Comparison of ENCODE assay signal across 9 cellular contexts in the genomic region with DNA sequence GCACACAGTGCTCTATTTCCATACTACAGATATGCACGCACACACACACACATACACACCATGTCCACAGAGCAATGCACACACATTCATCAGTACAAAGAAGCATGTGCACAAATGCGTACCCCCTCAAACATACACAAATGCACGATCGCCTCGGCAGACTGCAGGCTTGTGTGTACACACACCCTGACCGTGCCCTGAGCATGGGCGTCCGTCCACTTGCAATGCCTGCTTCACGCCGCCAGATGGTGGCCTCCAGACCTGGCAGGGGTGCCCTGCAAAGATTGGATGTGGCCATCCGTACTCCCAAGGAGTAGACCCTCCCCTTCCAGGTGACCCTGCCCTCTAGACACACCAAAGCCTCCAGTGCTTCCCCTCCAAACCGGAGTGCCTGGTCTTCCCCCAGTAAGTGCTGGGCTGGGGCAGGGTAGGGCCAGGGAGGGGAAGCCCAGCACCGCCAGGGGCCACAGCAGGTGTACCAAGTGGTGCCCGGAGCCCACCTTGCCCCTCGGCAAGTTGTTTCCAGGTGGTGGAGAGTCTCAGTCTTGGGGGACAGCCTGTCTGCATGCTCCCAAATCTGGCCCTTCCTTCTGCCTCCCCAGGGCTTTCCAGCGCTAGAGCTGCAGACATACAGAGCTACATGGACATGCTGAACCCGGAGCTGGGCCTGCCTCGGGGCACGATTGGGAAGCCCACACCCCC. TPM values are rescaled to one million over a fixed set of nuclear protein-coding genes. Genes with fewer than 3 reads are reported as not detected.
A peak's percentile ranks its signal among the peaks of the same experiment; 100 is the strongest.
DNase-seq lines count a peak whose midpoint lies in the region; ATAC-seq and TF ChIP-seq lines count a peak whose summit lies in the region.
"Had no signal": no experiment of that assay in that cellular context is flagged by ENCODE, and none has a peak within 500 bp of the region (broad histone marks: within the 10 kb centered on the region; RNA-seq: fewer than 3 reads in every experiment).

No MANE protein-coding gene starts in this region.

- H2AFZ ChIP-seq in hepatocyte, result no peak overlapping the region

- peaks cover 19% of the 10 kb centered on the region for H3K4me1 ChIP-seq in hepatocyte (ENCODE audit: insufficient read depth)
- peaks cover 14 to 38% (median 27%) of the 10 kb centered on the region in 4 donors for H3K4me1 ChIP-seq in upper lobe of left lung
- H3K4me1 ChIP-seq: HAP-1 had no signal

- CTCF ChIA-PET in BJ (lab: Yijun Ruan, JAX), result interaction anchor here (0.6 to 1.8 kb wide), 7 partner anchors 15 to 204 kb away, joined by 3 to 6 read pairs (median 3); no protein-coding TSS in a partner anchor

- no peaks in the 10 kb centered on the region for H3K79me2 ChIP-seq in hepatocyte

- TF ChIP-seq CTCF in BJ (IDR thresholded peaks at IDR 0.05; ENCODE audit: insufficient read depth, low read depth, low read length) (peak; percentile 69), hepatocyte (IDR thresholded peaks at IDR 0.05; ENCODE audit: poor library complexity) (peak; percentile 51), upper lobe of left lung (IDR thresholded peaks at IDR 0.05) (peak; percentile 29 to 72 (median 58))

- no peaks in the 10 kb centered on the region for H3K36me3 ChIP-seq in BJ (ENCODE audit: control insufficient read depth, insufficient read depth, low read length)
- H3K36me3 ChIP-seq in hepatocyte (replicated peaks; ENCODE audit: insufficient read depth, low read depth), result no peaks in the 10 kb centered on the region
- no peaks in the 10 kb centered on the region for H3K36me3 ChIP-seq in upper lobe of left lung
- H3K36me3 ChIP-seq: HAP-1 had no signal

- no peaks in the 10 kb centered on the region for H3K9me2 ChIP-seq in hepatocyte (replicated peaks; ENCODE audit: insufficient read depth)

- H4K20me1 ChIP-seq in hepatocyte (ENCODE audit: insufficient read depth, poor library complexity, severe bottlenecking), result no peaks in the 10 kb centered on the region

- ATAC-seq in upper lobe of left lung (ENCODE audit: low FRiP score in 2 of 2), result peak; percentile 23 to 42
- no peak for ATAC-seq in GM18907 (IDR thresholded peaks at IDR 0.05; ENCODE audit: unreplicated experiment)
- ATAC-seq in HG03432 (IDR thresholded peaks at IDR 0.05; ENCODE audit: unreplicated experiment), result no peak

- H3K4me3 ChIP-seq in BJ (ENCODE audit: low read depth, low read length) (no peak overlapping the region), hepatocyte (no peak overlapping the region), upper lobe of left lung (no peak overlapping the region)
- H3K4me3 ChIP-seq: HAP-1 had no signal

- no peak for TF ChIP-seq EP300 in upper lobe of left lung (IDR thresholded peaks at IDR 0.05)

- POLR2A ChIA-PET in BJ (lab: Charles Lee), result no interaction called here

- H3K9me3 ChIP-seq in hepatocyte (ENCODE audit: low read depth) (no peaks in the 10 kb centered on the region), upper lobe of left lung (no peaks in the 10 kb centered on the region)
- H3K9me3 ChIP-seq: HAP-1 had no signal

- no peak overlapping the region for H3K27ac ChIP-seq in hepatocyte
- H3K27ac ChIP-seq in upper lobe of left lung, result no peak overlapping the region

- no peak for TF ChIP-seq POLR2A in upper lobe of left lung (IDR thresholded peaks at IDR 0.05)

- H3K27me3 ChIP-seq in BJ (ENCODE audit: control insufficient read depth, insufficient read depth, low read length) (peaks cover 32% of the 10 kb centered on the region), hepatocyte (peaks cover 27% of the 10 kb centered on the region), upper lobe of left lung (peaks cover 2 to 51% (median 25%) of the 10 kb centered on the region in 4 donors)

- H3K4me2 ChIP-seq in hepatocyte, result no peak overlapping the region

- WGBS in hepatocyte (ENCODE audit: low lambda C conversion rate, missing lambda C conversion rate), result 55% methylated on average over 15 of the region's 19 CpGs
- WGBS in upper lobe of left lung, 2 donors, result 42 to 55% methylated on average over 10 to 19 of the region's 19 CpGs

- no peak for DNase-seq in BJ (ENCODE audit: low read depth)
- peak; percentile 66 for DNase-seq in HT-29 (ENCODE audit: low spot score)
- peak; percentile 43 for DNase-seq in activated CD8-positive, alpha-beta memory T cell treated with anti-CD3 and anti-CD28 coated beads, Interleukin-2, amount 50 U/mL, for 4 hours
- peak; percentile 69 for DNase-seq in hepatocyte (ENCODE audit: low spot score)
- DNase-seq in upper lobe of left lung, result peak in 1 of 2 donors; percentile 54
- DNase-seq in NOMO-1 treated with DMSO at 0.1 percent for 48 hours (lab: John Stamatoyannopoulos, UW; ENCODE audit: unreplicated experiment), result no peak

RNA-seq across cellular contexts. Expression of a gene that starts 20.6 kb away (rescaled TPM):
- polyA plus RNA-seq in BJ (2011; rRNA removed) (not detected in 2 replicates), hepatocyte (48.4 and 65.7 TPM in 2 replicates)
- polyA minus RNA-seq in BJ (2011; rRNA and poly(A)+ RNA removed), result not detected in 2 replicates
- 1.9 and 5.2 TPM in 2 replicates for total RNA-seq in HT-29 (2014; rRNA removed; shearing (Covaris generic))
- total RNA-seq in hepatocyte (21.4 and 31.1 TPM in 2 replicates), upper lobe of left lung (10 to 100 TPM in 2 of 6 donors, 1 to 10 TPM in 4; 2.1 to 27.2 (median 4.8) TPM)

RNA-seq across cellular contexts. Expression of a gene that starts 20.8 kb away (rescaled TPM):
- 2.3 and 3.3 TPM in 2 replicates for polyA plus RNA-seq in BJ (2011; rRNA removed)
- polyA minus RNA-seq in BJ (2011; rRNA and poly(A)+ RNA removed), result 0.85 and 0.93 TPM in 2 replicates
- 9.7 and 15.0 TPM in 2 replicates for total RNA-seq in HT-29 (2014; rRNA removed; shearing (Covaris generic))
- 4.8 and 14.0 TPM in 2 replicates for total RNA-seq in hepatocyte
- 7.1 and 16.9 TPM in 2 replicates for polyA plus RNA-seq in hepatocyte
- 10 to 100 TPM in 4 of 6 donors, 1 to 10 TPM in 2; 4.6 to 51.3 (median 14.0) TPM for total RNA-seq in upper lobe of left lung

RNA-seq across cellular contexts. Expression of a gene that starts 25.5 kb away (rescaled TPM):
- not detected in 2 replicates for polyA plus RNA-seq in BJ (2011; rRNA removed)
- polyA minus RNA-seq in BJ (2011; rRNA and poly(A)+ RNA removed), result 0.05 TPM in 1 of 2 replicates, not detected in the other
- 0.16 TPM in 1 of 2 replicates, not detected in the other for total RNA-seq in HT-29 (2014; rRNA removed; shearing (Covaris generic))
- 0.27 and 0.44 TPM in 2 replicates for total RNA-seq in hepatocyte
- polyA plus RNA-seq in hepatocyte, result 0.36 and 1.2 TPM in 2 replicates
- total RNA-seq in upper lobe of left lung, result 10 to 100 TPM in 1 of 6 donors, 1 to 10 TPM in 5; 1.8 to 11.4 (median 3.7) TPM

RNA-seq across cellular contexts. Expression of a gene that starts 46.3 kb away (rescaled TPM):
- polyA plus RNA-seq in BJ (2011; rRNA removed) (3.2 and 4.3 TPM in 2 replicates), hepatocyte (9.3 and 11.5 TPM in 2 replicates)
- 2.5 and 3.6 TPM in 2 replicates for polyA minus RNA-seq in BJ (2011; rRNA and poly(A)+ RNA removed)
- 12.5 and 14.6 TPM in 2 replicates for total RNA-seq in HT-29 (2014; rRNA removed; shearing (Covaris generic))
- total RNA-seq in hepatocyte (11.6 and 13.3 TPM in 2 replicates), upper lobe of left lung (10 to 100 TPM in 5 of 6 donors, 1 to 10 TPM in 1; 5.0 to 31.4 (median 12.6) TPM)

RNA-seq across cellular contexts. Expression of a gene that starts 51.6 kb away (rescaled TPM):
- polyA plus RNA-seq in BJ (2011; rRNA removed), result 68.1 and 157 TPM in 2 replicates
- 24.9 and 28.0 TPM in 2 replicates for polyA minus RNA-seq in BJ (2011; rRNA and poly(A)+ RNA removed)
- 31.7 and 33.9 TPM in 2 replicates for total RNA-seq in HT-29 (2014; rRNA removed; shearing (Covaris generic))
- 20.3 and 25.8 TPM in 2 replicates for total RNA-seq in hepatocyte
- 38.1 and 39.9 TPM in 2 replicates for polyA plus RNA-seq in hepatocyte
- total RNA-seq in upper lobe of left lung, result 10 to 100 TPM in 5 of 6 donors, 1 to 10 TPM in 1; 8.2 to 33.4 (median 26.5) TPM

Comparison
In these comparisons a context has a peak if more than half of its experiments do, and no peak if none do; other contexts are left out.
1. DNase-seq: peak in HT-29 (single experiment), activated CD8-positive, alpha-beta memory T cell treated with anti-CD3 and anti-CD28 coated beads, Interleukin-2, amount 50 U/mL, for 4 hours (single experiment) and hepatocyte (single experiment); none in BJ (single experiment) and NOMO-1 treated with DMSO at 0.1 percent for 48 hours (single experiment).
2. ATAC-seq: peak in upper lobe of left lung (2 of 2); none in GM18907 (single experiment) and HG03432 (single experiment).
3. Peak in every context shown above with its lines, with median percentiles within 50 percentile points of each other: CTCF ChIP-seq.